Comparison of ENCODE assay signal across 26 cellular contexts in the genomic region with DNA sequence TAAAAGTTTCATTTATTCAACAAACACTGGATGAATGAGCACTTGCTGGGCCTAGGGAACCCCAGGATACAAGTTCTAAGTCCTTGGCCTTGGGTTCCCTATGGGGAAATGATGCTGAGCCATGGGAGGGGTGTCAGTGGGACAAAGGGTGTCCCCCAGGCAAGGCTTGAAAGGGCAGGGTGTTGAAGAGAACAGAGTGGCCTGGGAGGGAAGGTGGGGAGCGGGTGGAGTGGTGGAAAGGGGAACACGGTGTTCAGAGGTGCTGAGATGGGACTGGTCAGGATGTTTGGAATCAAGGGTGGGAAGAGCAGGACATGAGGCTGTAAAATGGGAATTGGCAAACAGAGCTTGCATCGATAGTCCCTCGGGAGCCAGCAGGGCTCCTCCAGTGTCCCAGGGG.
DNase-seq lines count a peak whose midpoint lies in the region; ATAC-seq and TF ChIP-seq lines count a peak whose summit lies in the region.
"Had no signal": no experiment of that assay in that cellular context is flagged by ENCODE, and none has a peak within 500 bp of the region (broad histone marks: within the 10 kb centered on the region; RNA-seq: fewer than 3 reads in every experiment).

No MANE protein-coding gene starts in this region.

- no peaks in the 10 kb centered on the region for H3F3A ChIP-seq in MM.1S (ENCODE audit: insufficient read depth, low read length)

- no peaks in the 10 kb centered on the region for H3K9me3 ChIP-seq in Peyer's patch
- H3K9me3 ChIP-seq in esophagus squamous epithelium = no peaks in the 10 kb centered on the region
- H3K9me3 ChIP-seq in mucosa of stomach (ENCODE audit: control insufficient read depth, low read length) = no peaks in the 10 kb centered on the region
- no peaks in the 10 kb centered on the region for H3K9me3 ChIP-seq in stomach
- no peaks in the 10 kb centered on the region for H3K9me3 ChIP-seq in MM.1S (replicated peaks; ENCODE audit: insufficient read depth, low read length)
- H3K9me3 ChIP-seq: left lung, thoracic aorta had no signal

- no peak overlapping the region for H3K4me2 ChIP-seq in MM.1S (ENCODE audit: low read depth, low read length)

- ATAC-seq in GM19324 (IDR thresholded peaks at IDR 0.05; ENCODE audit: low FRiP score, unreplicated experiment) (no peak), GM21360 (IDR thresholded peaks at IDR 0.05; ENCODE audit: unreplicated experiment) (no peak)
- ATAC-seq: activated CD4-positive, alpha-beta T cell treated with anti-CD3 and anti-CD28 coated beads for 36 hours; activated CD8-positive, alpha-beta T cell treated with anti-CD3 and anti-CD28 coated beads for 36 hours; left lung; naive thymus-derived CD8-positive, alpha-beta T cell; Panc1 had no signal

- no peak overlapping the region for H2AFZ ChIP-seq in MM.1S (ENCODE audit: low read length)

- H3K27ac ChIP-seq in Peyer's patch = peak overlapping the region in 2 of 4 donors; percentile 15 to 57
- H3K27ac ChIP-seq in esophagus squamous epithelium = peak overlapping the region in 3 of 4 donors; percentile 31 to 83 (median 49)
- peak overlapping the region in 3 of 5 donors; percentile 4 to 44 (median 9) for H3K27ac ChIP-seq in stomach
- no peak overlapping the region for H3K27ac ChIP-seq in MM.1S (ENCODE audit: low read length)
- H3K27ac ChIP-seq: left lung, thoracic aorta had no signal

- H3K79me2 ChIP-seq in MM.1S (ENCODE audit: low read length) = peaks cover 56% of the 10 kb centered on the region

- TF ChIP-seq POLR2A in Peyer's patch (IDR thresholded peaks at IDR 0.05) (no peak), esophagus squamous epithelium (IDR thresholded peaks at IDR 0.05) (no peak), stomach (IDR thresholded peaks at IDR 0.05) (no peak)

- H3K4me1 ChIP-seq in Peyer's patch (peaks cover 0 to 30% (median 0%) of the 10 kb centered on the region in 4 donors), esophagus squamous epithelium (peaks cover 16 to 78% (median 26%) of the 10 kb centered on the region in 3 donors), mucosa of stomach (ENCODE audit: control insufficient read depth, insufficient read depth, low read length) (peaks cover 34% of the 10 kb centered on the region), stomach (peaks cover 4 to 64% (median 36%) of the 10 kb centered on the region in 4 donors), MM.1S (ENCODE audit: low read length) (no peaks in the 10 kb centered on the region)
- H3K4me1 ChIP-seq: left lung had no signal

- no peak for TF ChIP-seq EP300 in stomach (IDR thresholded peaks at IDR 0.05)

- intact Hi-C loops in esophagus squamous epithelium (cut with DNase I) = no loop called here
- intact Hi-C loops in stomach (cut with DNase I; ENCODE audit: low total_unique reads) = no loop called here

- H3K4me3 ChIP-seq in Peyer's patch (no peak overlapping the region), esophagus squamous epithelium (no peak overlapping the region), mucosa of stomach (ENCODE audit: low read length) (no peak overlapping the region), stomach (no peak overlapping the region), MM.1S (ENCODE audit: low read length) (no peak overlapping the region)
- H3K4me3 ChIP-seq: GM12878, left lung, thoracic aorta had no signal

- peak overlapping the region; percentile 1 for H3K9ac ChIP-seq in mucosa of stomach (ENCODE audit: low read length)
- no peak overlapping the region for H3K9ac ChIP-seq in MM.1S (ENCODE audit: low read length)

- H3K9me2 ChIP-seq in MM.1S (replicated peaks; ENCODE audit: insufficient read depth, low read length) = no peaks in the 10 kb centered on the region

- no peaks in the 10 kb centered on the region for H4K20me1 ChIP-seq in MM.1S (ENCODE audit: insufficient read depth, low read length)

- WGBS in esophagus squamous epithelium, 2 donors = 80 to 96% methylated on average over 4 of the region's 4 CpGs
- 77 to 91% (median 90%) methylated on average over 4 of the region's 4 CpGs for WGBS in stomach, 5 donors

- H3K36me3 ChIP-seq in Peyer's patch = no peaks in the 10 kb centered on the region
- peaks cover 0 to 6% (median 0%) of the 10 kb centered on the region in 3 donors for H3K36me3 ChIP-seq in esophagus squamous epithelium
- no peaks in the 10 kb centered on the region for H3K36me3 ChIP-seq in mucosa of stomach (ENCODE audit: control insufficient read depth, insufficient read depth, low read length)
- no peaks in the 10 kb centered on the region for H3K36me3 ChIP-seq in stomach
- no peaks in the 10 kb centered on the region for H3K36me3 ChIP-seq in MM.1S (replicated peaks; ENCODE audit: insufficient read depth, low read length)
- H3K36me3 ChIP-seq: left lung, thoracic aorta had no signal

- TF ChIP-seq CTCF in Peyer's patch (IDR thresholded peaks at IDR 0.05) = no peak
- TF ChIP-seq CTCF in esophagus squamous epithelium (IDR thresholded peaks at IDR 0.05) = no peak
- TF ChIP-seq CTCF in stomach (IDR thresholded peaks at IDR 0.05) = no peak
- TF ChIP-seq CTCF in MM.1S (IDR thresholded peaks at IDR 0.05; ENCODE audit: low read length) = no peak

- DNase-seq in Peyer's patch (peak in 2 of 3 donors; percentile 61 to 68), esophagus squamous epithelium (lab: John Stamatoyannopoulos, UW) (no peak), stomach (no peak), MM.1S (no peak)
- DNase-seq: activated CD4-positive, alpha-beta T cell treated with anti-CD3 and anti-CD28 coated beads for 36 hours; activated CD8-positive, alpha-beta memory T cell treated with anti-CD3 and anti-CD28 coated beads, Interleukin-2, amount 50 U/mL, for 48 hours; activated CD8-positive, alpha-beta T cell treated with anti-CD3 and anti-CD28 coated beads for 36 hours; activated naive CD4-positive, alpha-beta T cell treated with anti-CD3 and anti-CD28 coated beads for 36 hours; C1 segment of cervical spinal cord; H9; Kasumi-1; left lung; naive thymus-derived CD8-positive, alpha-beta T cell; NCI-H1417 treated with DMSO at 0.1 percent for 48 hours; NCI-H2029 treated with DMSO at 0.1 percent for 48 hours; NCI-H226; NCI-H526 treated with DMSO at 0.1 percent for 48 hours; occipital lobe; stimulated activated naive CD4-positive, alpha-beta T cell; SW 1271 had no signal

- H3K27me3 ChIP-seq in Peyer's patch = no peaks in the 10 kb centered on the region
- no peaks in the 10 kb centered on the region for H3K27me3 ChIP-seq in esophagus squamous epithelium
- no peaks in the 10 kb centered on the region for H3K27me3 ChIP-seq in mucosa of stomach (ENCODE audit: control insufficient read depth, insufficient read depth, low read length)
- no peaks in the 10 kb centered on the region for H3K27me3 ChIP-seq in stomach
- no peaks in the 10 kb centered on the region for H3K27me3 ChIP-seq in MM.1S (replicated peaks; ENCODE audit: insufficient read depth, low read length)
- H3K27me3 ChIP-seq: left lung had no signal

Comparison
In these comparisons a context has a peak if more than half of its experiments do, and no peak if none do; other contexts are left out.
1. DNase-seq: peak in Peyer's patch (2 of 3); none in esophagus squamous epithelium (single experiment), stomach (single experiment) and MM.1S (single experiment).